10 cellular contexts compared by ENCODE assay signal in genomic region chr10:90930971-90931841, GRCh38. TPM values are rescaled to one million over a fixed set of nuclear protein-coding genes. Genes with fewer than 3 reads are reported as not detected.
DNase-seq lines count a peak whose midpoint lies in the region; ATAC-seq, FAIRE-seq and TF ChIP-seq lines count a peak whose summit lies in the region.
"Had no signal": no experiment of that assay in that cellular context is flagged by ENCODE, and none has a peak within 500 bp of the region (broad histone marks: within the 10 kb centered on the region; RNA-seq: fewer than 3 reads in every experiment).

No MANE protein-coding gene starts in this region.

- ATAC-seq in HG03457 (IDR thresholded peaks at IDR 0.05; ENCODE audit: unreplicated experiment) = no peak

- FAIRE-seq in small intestine (lab: Jason Lieb, UNC) = no peak

- peak; percentile 74 for DNase-seq in ELR (ENCODE audit: low read depth)
- DNase-seq in T1000 (lab: John Stamatoyannopoulos, UW) = peak; percentile 53
- DNase-seq in cardiac muscle cell (ENCODE audit: low read depth in 1 of 2, low spot score in 1 of 2) = peak; percentile 97
- DNase-seq in retinal pigment epithelial cell (ENCODE audit: low read depth) = peak; percentile 96
- no peak for DNase-seq in epidermal melanocyte (ENCODE audit: insufficient read length, low spot score)
- no peak for DNase-seq in small intestine
- DNase-seq in NK-92 (lab: John Stamatoyannopoulos, UW; ENCODE audit: unreplicated experiment) = no peak
- DNase-seq: naive B cell had no signal

- 52 to 60% (median 60%) methylated on average over 6 of the region's 6 CpGs for WGBS in small intestine, 3 donors

- H3K27me3 ChIP-seq in cardiac muscle cell (peaks cover 3% of the 10 kb centered on the region), small intestine (ENCODE audit: control insufficient read depth in 2 of 2, insufficient read depth in 2 of 2, low read length in 2 of 2) (peaks cover 0 to 2% of the 10 kb centered on the region in 2 donors)

- H3K4me3 ChIP-seq in cardiac muscle cell (no peak overlapping the region), retinal pigment epithelial cell (ENCODE audit: low read length) (peak overlapping the region; percentile 18), small intestine (ENCODE audit: low read depth in 1 of 2, low read length in 2 of 2) (no peak overlapping the region)

- H3K36me3 ChIP-seq in cardiac muscle cell = no peaks in the 10 kb centered on the region
- no peaks in the 10 kb centered on the region for H3K36me3 ChIP-seq in small intestine (ENCODE audit: control insufficient read depth in 2 of 2, insufficient read depth in 2 of 2, low read length in 2 of 2)

- H3K9me3 ChIP-seq in cardiac muscle cell (ENCODE audit: low read depth) (no peaks in the 10 kb centered on the region), small intestine (ENCODE audit: control insufficient read depth, low read depth) (no peaks in the 10 kb centered on the region)

- TF ChIP-seq CTCF in cardiac muscle cell (IDR thresholded peaks at IDR 0.05; ENCODE audit: low read depth, low read length) (no peak), retinal pigment epithelial cell (conservative IDR thresholded peaks at IDR 0.05; ENCODE audit: low read depth, low read length) (no peak)

- H3K4me1 ChIP-seq in cardiac muscle cell (ENCODE audit: low read depth) (peaks cover 35% of the 10 kb centered on the region), small intestine (ENCODE audit: control insufficient read depth in 2 of 2, insufficient read depth in 1 of 2, low read depth in 1 of 2, low read length in 1 of 2) (no peaks in the 10 kb centered on the region)

- H3K27ac ChIP-seq in cardiac muscle cell = peak overlapping the region; percentile 99
- peak overlapping the region in 1 of 2 donors; percentile 66 for H3K27ac ChIP-seq in small intestine (ENCODE audit: low read depth in 1 of 2, low read length in 1 of 2)
- H3K27ac ChIP-seq: KMS-11 had no signal

RNA-seq across cellular contexts. Expression of gene ANKRD1, which starts 10.3 kb away (rescaled TPM):
- 32.7 and 39.1 TPM in 2 replicates for total RNA-seq in cardiac muscle cell
- polyA plus RNA-seq in cardiac muscle cell (9.4 and 12.6 TPM in 2 replicates), small intestine (10 to 100 TPM in 1 of 3 donors, 1 to 10 TPM in 1, under 1 TPM in 1; 0.61 to 66.7 (median 4.5) TPM)

RNA-seq across cellular contexts. Expression of gene RPP30, which starts 59.4 kb away (rescaled TPM):
- 23.6 and 26.7 TPM in 2 replicates for total RNA-seq in cardiac muscle cell
- polyA plus RNA-seq in cardiac muscle cell (48.4 and 51.4 TPM in 2 replicates), small intestine (10 to 100 TPM; 18.4 to 26.6 (median 21.7) TPM)

Comparison
In these comparisons a context has a peak if more than half of its experiments do, and no peak if none do; other contexts are left out.
1. DNase-seq: peak in ELR (single experiment), T1000 (single experiment), cardiac muscle cell (2 of 2) and retinal pigment epithelial cell (single experiment); none in epidermal melanocyte (single experiment), small intestine (single experiment) and NK-92 (single experiment).